ENCODE assay signal across 22 cellular contexts in genomic region chr11:84215671-84216070, GRCh38.
"Had no signal": no experiment of that assay in that cellular context is flagged by ENCODE, and none has a peak within 500 bp of the region (broad histone marks: within the 10 kb centered on the region; RNA-seq: fewer than 3 reads in every experiment).

No MANE protein-coding gene starts in this region.

- H3K9me3 ChIP-seq: SJSA1 had no signal

- H3K27me3 ChIP-seq: SJSA1 had no signal

- H3K36me3 ChIP-seq: SJSA1 had no signal

- H3K4me3 ChIP-seq: SJSA1 had no signal

- H3K27ac ChIP-seq: SJSA1 had no signal

- H3K4me1 ChIP-seq: SJSA1 had no signal

- FAIRE-seq: RCC 7860 had no signal

- DNase-seq: KBM-7, MV-4-11, NCI-H1092, NCI-H1105 treated with DMSO at 0.1 percent for 48 hours, NCI-H1417 treated with DMSO at 0.1 percent for 48 hours, NCI-H146, NCI-H1694 treated with DMSO at 0.1 percent for 48 hours, NCI-H1930, NCI-H2081, NCI-H2107, NCI-H2171, NCI-H226, NCI-H446, NCI-H510A, NCI-H524 treated with DMSO at 0.1 percent for 48 hours, NCI-H69, NCI-H774, Right ventricle myocardium superior, RPMI8226, SIG-M5 had no signal
